ENCODE assay signal across 8 cellular contexts in the genomic region with DNA sequence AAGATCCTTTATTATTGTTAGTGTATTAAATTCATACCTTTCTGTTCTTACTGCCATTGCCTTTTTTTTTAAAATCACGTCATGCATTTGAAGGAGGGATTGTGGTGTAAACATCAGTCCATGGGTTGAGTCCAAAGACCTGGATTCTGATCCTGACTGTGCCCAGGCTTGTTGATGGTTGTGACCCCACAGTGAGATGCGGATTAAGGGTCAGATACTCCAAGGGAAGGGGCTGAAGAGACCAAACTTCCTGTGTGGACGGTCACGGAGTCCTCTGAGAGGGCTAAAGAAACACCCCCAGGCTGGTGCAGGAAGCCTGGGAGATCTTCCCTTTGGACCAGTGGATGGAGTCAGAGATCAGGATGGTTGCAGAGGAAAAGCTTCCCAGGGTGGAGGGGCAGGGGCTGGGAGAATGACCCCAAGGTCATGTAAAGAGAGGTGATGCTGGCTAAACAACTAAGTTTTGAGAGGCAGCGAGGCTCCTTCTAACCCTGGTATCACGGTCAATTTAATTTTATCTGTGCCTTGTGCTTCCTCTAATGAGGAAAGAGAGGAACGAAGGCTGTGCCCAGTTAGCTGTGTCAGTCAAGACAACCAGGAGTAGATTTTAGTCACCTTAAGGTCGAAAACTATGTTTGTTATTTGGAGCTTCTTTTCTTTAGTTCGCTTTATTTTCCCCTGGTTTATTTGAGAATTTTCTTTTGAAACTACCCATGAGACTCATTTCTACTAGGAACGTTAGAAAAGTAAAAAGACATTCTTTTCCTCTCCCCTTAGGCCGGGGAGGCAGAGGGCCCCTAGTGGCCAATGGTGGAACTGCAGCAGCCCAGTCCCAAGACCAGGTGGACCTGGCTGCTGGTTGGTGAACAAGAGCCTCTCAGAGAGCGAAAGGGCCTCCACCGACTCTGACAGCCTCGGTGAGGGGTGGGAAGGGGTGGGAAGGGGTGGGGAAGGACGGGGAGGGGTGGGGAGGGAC. TPM values are rescaled to one million over a fixed set of nuclear protein-coding genes. Genes with fewer than 3 reads are reported as not detected.
A peak's percentile ranks its signal among the peaks of the same experiment; 100 is the strongest.
DNase-seq lines count a peak whose midpoint lies in the region; ATAC-seq and TF ChIP-seq lines count a peak whose summit lies in the region.

No MANE protein-coding gene starts in this region.

- DNase-seq in AML-193 (lab: John Stamatoyannopoulos, UW) (peak; percentile 82 to 88), NCI-H226 (peak; percentile 85), caudate nucleus (lab: John Stamatoyannopoulos, UW) (peak in 37 of 61 donors; percentile 6 to 71 (median 37)), kidney epithelial cell (ENCODE audit: low read depth) (peak; percentile 50)
- DNase-seq in activated CD4-positive, CD25-positive, alpha-beta regulatory T cell treated with anti-CD3 and anti-CD28 coated beads, Interleukin-2, amount 50 U/mL, for 16 hours (ENCODE audit: low read depth, low spot score), result peak; percentile 55
- peak; percentile 76 for DNase-seq in stimulated activated CD4-positive, alpha-beta T cell treated with anti-CD3 and anti-CD28 coated beads, Interleukin-2, amount 100 ng/mL, for 4 hours (ENCODE audit: low read depth)

- no peaks in the 10 kb centered on the region for H3K36me3 ChIP-seq in kidney epithelial cell (ENCODE audit: control insufficient read depth, insufficient read depth, low read length)

- H3K27ac ChIP-seq in caudate nucleus (ENCODE audit: low read depth, low read length), result no peak overlapping the region

- H3K4me3 ChIP-seq in kidney epithelial cell (ENCODE audit: low read depth, low read length), result no peak overlapping the region

- ATAC-seq in GM19025 (IDR thresholded peaks at IDR 0.05; ENCODE audit: low read depth, unreplicated experiment) (peak; percentile 92), HG03196 (IDR thresholded peaks at IDR 0.05; ENCODE audit: unreplicated experiment) (peak; percentile 95)

- peak; percentile 99 for TF ChIP-seq CTCF in kidney epithelial cell (IDR thresholded peaks at IDR 0.05; ENCODE audit: insufficient read depth, low read length, poor library complexity, severe bottlenecking)

- no peaks in the 10 kb centered on the region for H3K27me3 ChIP-seq in kidney epithelial cell (ENCODE audit: control insufficient read depth, insufficient read depth, low read length)

RNA-seq across cellular contexts. Expression of a gene that starts 8.7 kb away (rescaled TPM):
- total RNA-seq in kidney epithelial cell, result 16.4 and 24.6 TPM in 2 replicates

RNA-seq across cellular contexts. Expression of a gene that starts 33.3 kb away (rescaled TPM):
- 27.9 and 49.0 TPM in 2 replicates for total RNA-seq in kidney epithelial cell
